In genomic region chr18:60053747-60054304, GRCh38 we compare ENCODE assay signal across 8 cellular contexts.
DNase-seq lines count a peak whose midpoint lies in the region; ATAC-seq and TF ChIP-seq lines count a peak whose summit lies in the region.

No MANE protein-coding gene starts in this region.

- intact Hi-C loops in A673 (cut with micrococcal nuclease; ENCODE audit: unreplicated experiment) = no loop called here
- intact Hi-C loops in PC-9 (cut with micrococcal nuclease; ENCODE audit: unreplicated experiment) = loop anchor here (5.0 kb wide), 2 partner anchors 152 to 217 kb away; no protein-coding TSS in a partner anchor
- intact Hi-C loops in activated CD8-positive, alpha-beta T cell treated with anti-CD3 and anti-CD28 coated beads for 36 hours (cut with micrococcal nuclease) = no loop called here

- peak overlapping the region; percentile 39; the same call in 1 of the 2 replicates for H2AFZ ChIP-seq in PC-9

- H3K4me3 Mint-ChIP-seq in T-cell = no peak overlapping the region
- H3K4me3 Mint-ChIP-seq in activated CD8-positive, alpha-beta T cell treated with anti-CD3 and anti-CD28 coated beads for 36 hours = no peak overlapping the region

- peaks cover 0 to 4% of the 10 kb centered on the region in 2 donors for H3K27me3 Mint-ChIP-seq in T-cell
- peaks cover 2% of the 10 kb centered on the region for H3K27me3 Mint-ChIP-seq in activated CD8-positive, alpha-beta T cell treated with anti-CD3 and anti-CD28 coated beads for 36 hours

- H3K27ac ChIP-seq in A673 (ENCODE audit: low read depth, low read length, poor library complexity, severe bottlenecking) (no peak overlapping the region), PC-9 (peak overlapping the region; percentile 91)

- DNase-seq in A673 (ENCODE audit: low spot score) (peak; percentile 46), H4 (ENCODE audit: low spot score) (peak; percentile 91), PC-9 (peak; percentile 70 to 99), fibroblast of peridontal ligament (ENCODE audit: extremely low read depth) (peak; percentile 90), T-cell (no peak)
- no peak for DNase-seq in activated CD4-positive, alpha-beta T cell treated with anti-CD3 and anti-CD28 coated beads for 1 hour
- no peak for DNase-seq in activated CD8-positive, alpha-beta T cell treated with anti-CD3 and anti-CD28 coated beads for 36 hours

- ATAC-seq in HG03139 (IDR thresholded peaks at IDR 0.05; ENCODE audit: unreplicated experiment) = no peak
- ATAC-seq in T-cell (replicated peaks in 1 of 4) = no peak
- ATAC-seq in activated CD8-positive, alpha-beta T cell treated with anti-CD3 and anti-CD28 coated beads for 36 hours = no peak

- POLR2A ChIA-PET in A673 (lab: Charles Lee; ENCODE audit: low non-redundant PET) (no interaction called here), PC-9 (lab: Charles Lee; ENCODE audit: unreplicated experiment) (no interaction called here), T-cell (lab: Charles Lee) (no interaction called here)
- POLR2A ChIA-PET in activated CD8-positive, alpha-beta T cell treated with anti-CD3 and anti-CD28 coated beads for 36 hours (lab: Charles Lee) = no interaction called here

- H3K4me1 Mint-ChIP-seq in T-cell = no peaks in the 10 kb centered on the region
- H3K4me1 Mint-ChIP-seq in activated CD8-positive, alpha-beta T cell treated with anti-CD3 and anti-CD28 coated beads for 36 hours (ENCODE audit: low read depth) = no peaks in the 10 kb centered on the region

- peaks cover 7% of the 10 kb centered on the region for H3K9me3 ChIP-seq in A673 (ENCODE audit: low read depth, low read length, poor library complexity, severe bottlenecking)
- peaks cover 6% of the 10 kb centered on the region; the same call in 1 of the 2 replicates for H3K9me3 ChIP-seq in PC-9 (ENCODE audit: insufficient read depth, low read depth)

- H3K4me2 ChIP-seq in PC-9 = peak overlapping the region; percentile 61

- no peak overlapping the region for H3K4me3 ChIP-seq in A673 (ENCODE audit: low read depth, low read length, poor library complexity, severe bottlenecking)
- H3K4me3 ChIP-seq in PC-9 = no peak overlapping the region; the same call in 1 of the 2 replicates

- no peaks in the 10 kb centered on the region for H4K20me1 ChIP-seq in PC-9 (ENCODE audit: insufficient read depth)

- TF ChIP-seq CTCF in A673 (conservative IDR thresholded peaks at IDR 0.05; ENCODE audit: low read depth, low read length) (no peak), PC-9 (conservative IDR thresholded peaks at IDR 0.05) (no peak)
- no peak for TF ChIP-seq CTCF in activated CD8-positive, alpha-beta T cell treated with anti-CD3 and anti-CD28 coated beads for 36 hours (IDR thresholded peaks at IDR 0.05)

- H3F3A ChIP-seq in PC-9 (ENCODE audit: insufficient read depth, low read depth) = peaks cover 4% of the 10 kb centered on the region; the same call in 1 of the 2 replicates

- H3K79me2 ChIP-seq in PC-9 (ENCODE audit: low read depth) = no peaks in the 10 kb centered on the region

- H3K27me3 ChIP-seq in A673 (replicated peaks; ENCODE audit: insufficient read depth, low read depth, low read length, poor library complexity) (no peaks in the 10 kb centered on the region), PC-9 (ENCODE audit: insufficient read depth, low read depth) (no peaks in the 10 kb centered on the region)

- H3K9me2 ChIP-seq in PC-9 (ENCODE audit: insufficient read depth) = no peaks in the 10 kb centered on the region

- CTCF ChIA-PET in A673 (lab: Charles Lee) (no interaction called here), PC-9 (lab: Charles Lee) (no interaction called here), T-cell (lab: Charles Lee) (no interaction called here)
- CTCF ChIA-PET in activated CD8-positive, alpha-beta T cell treated with anti-CD3 and anti-CD28 coated beads for 36 hours (lab: Charles Lee) = no interaction called here

- H3K36me3 Mint-ChIP-seq in T-cell = no peaks in the 10 kb centered on the region
- no peaks in the 10 kb centered on the region for H3K36me3 Mint-ChIP-seq in activated CD8-positive, alpha-beta T cell treated with anti-CD3 and anti-CD28 coated beads for 36 hours (ENCODE audit: low read depth)

- H3K4me1 ChIP-seq in A673 (ENCODE audit: insufficient read depth, low read length, poor library complexity, severe bottlenecking) (no peaks in the 10 kb centered on the region), PC-9 (replicated peaks; ENCODE audit: insufficient read depth) (peaks cover 27% of the 10 kb centered on the region)

- H3K36me3 ChIP-seq in A673 (ENCODE audit: insufficient read depth, low read length, poor library complexity, severe bottlenecking) = no peaks in the 10 kb centered on the region
- H3K36me3 ChIP-seq in PC-9 (ENCODE audit: low read depth) = no peaks in the 10 kb centered on the region

- peaks cover 3 to 8% (median 5%) of the 10 kb centered on the region in 3 donors for H3K9me3 Mint-ChIP-seq in T-cell
- H3K9me3 Mint-ChIP-seq in activated CD8-positive, alpha-beta T cell treated with anti-CD3 and anti-CD28 coated beads for 36 hours = peaks cover 1% of the 10 kb centered on the region

- H3K27ac Mint-ChIP-seq in T-cell = no peak overlapping the region
- no peak overlapping the region for H3K27ac Mint-ChIP-seq in activated CD8-positive, alpha-beta T cell treated with anti-CD3 and anti-CD28 coated beads for 36 hours

- no TSS peak for BruUV-seq in A673 (replicated peaks; lab: Mats Ljungman, UMichigan)
- BruUV-seq in PC-9 (replicated peaks; lab: Mats Ljungman, UMichigan) = no TSS peak

Comparison
In these comparisons a context has a peak if more than half of its experiments do, and no peak if none do; other contexts are left out.
1. DNase-seq: peak in A673 (single experiment), H4 (single experiment), PC-9 (2 of 2) and fibroblast of peridontal ligament (single experiment); none in T-cell (0 of 34), activated CD4-positive, alpha-beta T cell treated with anti-CD3 and anti-CD28 coated beads for 1 hour (single experiment) and activated CD8-positive, alpha-beta T cell treated with anti-CD3 and anti-CD28 coated beads for 36 hours (single experiment).